9 cellular contexts compared by ENCODE assay signal in the genomic region with DNA sequence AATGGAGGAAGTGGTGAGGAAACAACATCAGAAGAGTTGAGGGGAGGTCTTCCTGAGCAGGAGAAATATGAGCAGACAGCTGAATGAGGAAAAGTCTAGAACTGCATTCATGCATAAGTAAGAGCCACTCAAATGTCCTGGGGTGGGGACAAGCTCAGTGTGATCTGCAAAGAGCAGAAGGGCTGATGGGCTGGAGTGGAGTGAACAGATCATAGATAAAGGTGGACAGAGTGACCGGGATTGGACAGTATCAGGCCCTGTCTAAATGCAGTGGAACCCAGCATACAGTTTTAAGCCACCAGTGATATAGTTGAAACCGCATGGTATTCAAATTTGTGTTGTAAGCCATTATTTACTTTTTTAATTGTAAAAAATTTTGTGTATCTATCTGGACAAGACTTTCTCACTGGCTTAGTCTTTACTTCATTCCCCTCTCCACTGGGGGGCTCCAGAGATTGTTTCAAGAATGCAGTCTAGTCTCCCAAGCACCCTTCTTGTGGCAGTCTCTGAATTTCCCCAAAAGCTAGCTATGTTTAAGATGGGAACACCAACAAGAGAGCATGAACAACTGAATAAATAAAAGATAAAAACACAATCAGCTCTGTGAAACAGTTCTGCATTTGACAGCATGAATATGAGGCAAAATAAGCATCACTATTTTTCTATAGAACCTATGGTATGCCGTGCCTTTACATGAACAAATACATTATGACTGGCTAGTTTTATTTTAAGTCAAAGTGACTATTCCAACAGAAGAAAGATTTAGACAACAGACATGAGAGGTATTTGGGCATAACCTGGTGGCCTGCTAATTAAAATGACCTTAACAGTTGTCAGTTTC. TPM values are rescaled to one million over a fixed set of nuclear protein-coding genes. Genes with fewer than 3 reads are reported as not detected.
DNase-seq lines count a peak whose midpoint lies in the region; ATAC-seq and TF ChIP-seq lines count a peak whose summit lies in the region.
"Had no signal": no experiment of that assay in that cellular context is flagged by ENCODE, and none has a peak within 500 bp of the region (broad histone marks: within the 10 kb centered on the region; RNA-seq: fewer than 3 reads in every experiment).

No MANE protein-coding gene starts in this region.

- no peak overlapping the region for H3K27ac Mint-ChIP-seq in chondrocyte (ENCODE audit: unreplicated experiment)
- H3K27ac Mint-ChIP-seq: T-cell had no signal

- in situ Hi-C loops in HAP-1 (cut with MboI; ENCODE audit: low sequenced_read_pairs): no loop called here

- intact Hi-C loops in lower lobe of right lung (cut with DNase I): loop anchor here (10.0 kb wide), 1 partner anchor 141 kb away; no protein-coding TSS in a partner anchor

- no peak overlapping the region for H3K27ac ChIP-seq in lower lobe of right lung

- DNase-seq in DMS79 (lab: John Stamatoyannopoulos, UW): peak; percentile 5
- peak; percentile 52 to 53 for DNase-seq in HAP-1 (ENCODE audit: low spot score in 2 of 2)
- peak; percentile 64 for DNase-seq in NCI-H69 (lab: John Stamatoyannopoulos, UW)
- no peak for DNase-seq in chondrocyte (ENCODE audit: low spot score)
- no peak for DNase-seq in lower lobe of right lung
- no peak for DNase-seq in stimulated activated CD4-positive, alpha-beta T cell treated with anti-CD3 and anti-CD28 coated beads, Interleukin-1b, Interleukin-23, amount 100 ng/mL, for 48 hours
- DNase-seq in 8988T: no peak
- DNase-seq: T-cell had no signal

- H3K4me1 Mint-ChIP-seq in chondrocyte (ENCODE audit: low read depth): peaks cover 4% of the 10 kb centered on the region

- no peak overlapping the region for H3K4me3 Mint-ChIP-seq in chondrocyte (ENCODE audit: unreplicated experiment)
- H3K4me3 Mint-ChIP-seq: T-cell had no signal

- H3K9me3 ChIP-seq in HAP-1 (no peaks in the 10 kb centered on the region), lower lobe of right lung (no peaks in the 10 kb centered on the region)

- TF ChIP-seq CTCF in chondrocyte (IDR thresholded peaks at IDR 0.05) (peak; percentile 90), lower lobe of right lung (IDR thresholded peaks at IDR 0.05) (peak; percentile 69)

- no peak overlapping the region for H3K4me3 ChIP-seq in HAP-1
- H3K4me3 ChIP-seq in lower lobe of right lung: no peak overlapping the region

- ATAC-seq in lower lobe of right lung: peak; percentile 70 to 85
- ATAC-seq in GM19023 (IDR thresholded peaks at IDR 0.05; ENCODE audit: unreplicated experiment): no peak

- H3K36me3 ChIP-seq in HAP-1 (replicated peaks): no peaks in the 10 kb centered on the region
- no peaks in the 10 kb centered on the region for H3K36me3 ChIP-seq in lower lobe of right lung

- peaks cover 4% of the 10 kb centered on the region; the same call in 1 of the 2 replicates for H3K4me1 ChIP-seq in HAP-1
- no peaks in the 10 kb centered on the region for H3K4me1 ChIP-seq in lower lobe of right lung

- no peaks in the 10 kb centered on the region for H3K9me3 Mint-ChIP-seq in chondrocyte (ENCODE audit: low read depth)

- H3K27me3 Mint-ChIP-seq in chondrocyte (ENCODE audit: low read depth): peaks cover 42% of the 10 kb centered on the region
- H3K27me3 Mint-ChIP-seq: T-cell had no signal

- no peaks in the 10 kb centered on the region for H3K36me3 Mint-ChIP-seq in chondrocyte (ENCODE audit: low read depth)
- H3K36me3 Mint-ChIP-seq: T-cell had no signal

- H3K27me3 ChIP-seq in HAP-1 (ENCODE audit: low read depth) (peaks cover 9% of the 10 kb centered on the region; the same call in 1 of the 2 replicates), lower lobe of right lung (ENCODE audit: low read depth) (no peaks in the 10 kb centered on the region)

RNA-seq across cellular contexts. Expression of gene STK32A, which starts 10.7 kb away (rescaled TPM):
- total RNA-seq in chondrocyte: 0.12 to 0.31 TPM in 2 of 3 replicates, not detected in the other
- 2.9 TPM for total RNA-seq in lower lobe of right lung
- total RNA-seq: T-cell had no signal

Comparison
In these comparisons a context has a peak if more than half of its experiments do, and no peak if none do; other contexts are left out.
1. DNase-seq: peak in DMS79 (single experiment), HAP-1 (2 of 2) and NCI-H69 (single experiment); none in chondrocyte (single experiment), lower lobe of right lung (single experiment), stimulated activated CD4-positive, alpha-beta T cell treated with anti-CD3 and anti-CD28 coated beads, Interleukin-1b, Interleukin-23, amount 100 ng/mL, for 48 hours (single experiment) and 8988T (single experiment).